Comparison of ENCODE assay signal across 14 cellular contexts in the genomic region with DNA sequence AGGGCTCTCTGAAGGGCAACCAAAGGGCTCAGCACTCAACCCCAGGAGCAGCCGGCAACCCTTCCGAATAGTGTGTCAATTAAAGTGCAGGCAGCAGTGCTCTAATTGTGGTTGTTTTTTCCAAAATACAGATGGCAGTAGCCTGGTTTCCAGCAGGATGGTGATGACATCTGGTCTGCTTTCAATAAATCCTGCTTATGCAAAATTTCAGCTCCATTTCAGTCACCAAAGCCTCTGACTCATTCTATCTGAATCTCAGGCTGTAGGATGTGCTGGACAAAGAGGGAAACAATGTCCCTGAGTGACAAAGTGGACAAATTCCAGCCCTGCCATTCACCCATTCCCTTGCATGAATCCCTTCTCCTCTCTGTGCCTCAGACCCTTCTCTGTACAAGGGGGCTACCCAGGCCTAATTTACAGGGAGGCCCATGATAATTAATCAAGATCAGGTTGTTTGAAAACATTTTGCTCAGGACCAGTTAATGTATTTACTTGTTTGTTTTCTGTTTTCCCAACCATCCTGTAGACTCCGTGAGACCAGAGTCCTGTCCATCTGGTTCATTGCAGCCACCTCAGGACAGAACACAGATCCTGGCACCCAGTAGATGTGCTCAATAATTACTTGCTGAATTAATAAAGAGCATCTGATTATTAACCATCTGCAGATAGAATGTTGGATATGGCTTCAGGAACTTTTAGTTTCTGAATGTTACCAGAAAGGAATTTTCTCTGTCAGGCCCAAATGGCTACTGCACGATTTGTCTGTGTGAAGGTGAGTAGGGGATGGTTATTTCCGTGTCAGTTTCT. TPM values are rescaled to one million over a fixed set of nuclear protein-coding genes. Genes with fewer than 3 reads are reported as not detected.
A peak's percentile ranks its signal among the peaks of the same experiment; 100 is the strongest.
DNase-seq lines count a peak whose midpoint lies in the region; ATAC-seq, FAIRE-seq and TF ChIP-seq lines count a peak whose summit lies in the region.
"Had no signal": no experiment of that assay in that cellular context is flagged by ENCODE, and none has a peak within 500 bp of the region (broad histone marks: within the 10 kb centered on the region; RNA-seq: fewer than 3 reads in every experiment).

No MANE protein-coding gene starts in this region.

- no peaks in the 10 kb centered on the region for H3K9me3 Mint-ChIP-seq in activated CD8-positive, alpha-beta memory T cell treated with anti-CD3 and anti-CD28 coated beads, Interleukin-2, amount 10 ng/mL, durations not matched to agents 7 days and 5 days (ENCODE audit: low read depth)
- no peaks in the 10 kb centered on the region for H3K9me3 Mint-ChIP-seq in activated CD8-positive, alpha-beta T cell treated with anti-CD3 and anti-CD28 coated beads, Interleukin-2, amount 10 ng/mL, durations not matched to agents 7 days and 5 days (ENCODE audit: insufficient read depth)
- H3K9me3 Mint-ChIP-seq: WTC11 had no signal

- H3K27me3 Mint-ChIP-seq in activated CD8-positive, alpha-beta memory T cell treated with anti-CD3 and anti-CD28 coated beads, Interleukin-2, amount 10 ng/mL, durations not matched to agents 7 days and 5 days, result peaks cover 52% of the 10 kb centered on the region
- peaks cover 43% of the 10 kb centered on the region for H3K27me3 Mint-ChIP-seq in activated CD8-positive, alpha-beta T cell treated with anti-CD3 and anti-CD28 coated beads, Interleukin-2, amount 10 ng/mL, durations not matched to agents 7 days and 5 days (ENCODE audit: low read depth)

- FAIRE-seq in urothelium cell line (lab: Jason Lieb, UNC), result no peak
- FAIRE-seq: A204.1 had no signal

- CTCF ChIA-PET in activated CD8-positive, alpha-beta memory T cell treated with anti-CD3 and anti-CD28 coated beads, Interleukin-2, amount 10 ng/mL, durations not matched to agents 7 days and 5 days (lab: Charles Lee), result no interaction called here
- CTCF ChIA-PET in activated CD8-positive, alpha-beta T cell treated with anti-CD3 and anti-CD28 coated beads, Interleukin-2, amount 10 ng/mL, durations not matched to agents 7 days and 5 days (lab: Charles Lee), result no interaction called here

- no peaks in the 10 kb centered on the region for H3K4me1 Mint-ChIP-seq in activated CD8-positive, alpha-beta memory T cell treated with anti-CD3 and anti-CD28 coated beads, Interleukin-2, amount 10 ng/mL, durations not matched to agents 7 days and 5 days
- H3K4me1 Mint-ChIP-seq in activated CD8-positive, alpha-beta T cell treated with anti-CD3 and anti-CD28 coated beads, Interleukin-2, amount 10 ng/mL, durations not matched to agents 7 days and 5 days (ENCODE audit: low read depth), result no peaks in the 10 kb centered on the region
- H3K4me1 Mint-ChIP-seq: nephron, WTC11 had no signal

- no peak overlapping the region for H3K4me3 Mint-ChIP-seq in activated CD8-positive, alpha-beta memory T cell treated with anti-CD3 and anti-CD28 coated beads, Interleukin-2, amount 10 ng/mL, durations not matched to agents 7 days and 5 days
- H3K4me3 Mint-ChIP-seq in activated CD8-positive, alpha-beta T cell treated with anti-CD3 and anti-CD28 coated beads, Interleukin-2, amount 10 ng/mL, durations not matched to agents 7 days and 5 days, result no peak overlapping the region
- H3K4me3 Mint-ChIP-seq: nephron, WTC11 had no signal

- no peak for ATAC-seq in activated CD8-positive, alpha-beta memory T cell treated with anti-CD3 and anti-CD28 coated beads, Interleukin-2, amount 10 ng/mL, durations not matched to agents 7 days and 5 days
- no peak for ATAC-seq in activated CD8-positive, alpha-beta T cell treated with anti-CD3 and anti-CD28 coated beads, Interleukin-2, amount 10 ng/mL, durations not matched to agents 7 days and 5 days
- ATAC-seq: WTC11 had no signal

- peak; percentile 11 for DNase-seq in activated CD8-positive, alpha-beta memory T cell treated with anti-CD3 and anti-CD28 coated beads, Interleukin-2, amount 10 ng/mL, durations not matched to agents 7 days and 5 days
- DNase-seq in activated CD8-positive, alpha-beta memory T cell treated with anti-CD3 and anti-CD28 coated beads, Interleukin-2, amount 50 U/mL, for 4 hours, result no peak
- peak; percentile 37 for DNase-seq in SW480 (ENCODE audit: low spot score)
- DNase-seq in fibroblast of the aortic adventitia (ENCODE audit: low read depth), result peak; percentile 61
- DNase-seq in urothelium cell line (ENCODE audit: low spot score), result peak; percentile 59
- DNase-seq in DMS153 treated with DMSO at 0.1 percent for 48 hours (lab: John Stamatoyannopoulos, UW; ENCODE audit: unreplicated experiment), result no peak
- no peak for DNase-seq in hypothalamus (lab: John Stamatoyannopoulos, UW)
- no peak for DNase-seq in activated CD8-positive, alpha-beta T cell treated with anti-CD3 and anti-CD28 coated beads, Interleukin-2, amount 10 ng/mL, durations not matched to agents 7 days and 5 days
- DNase-seq: activated effector memory CD4-positive, alpha-beta T cell treated with Interleukin-2 at 50 U/mL for 16 hours; NCI-H1417; stomach had no signal

- no peaks in the 10 kb centered on the region for H3K36me3 Mint-ChIP-seq in activated CD8-positive, alpha-beta memory T cell treated with anti-CD3 and anti-CD28 coated beads, Interleukin-2, amount 10 ng/mL, durations not matched to agents 7 days and 5 days
- H3K36me3 Mint-ChIP-seq in activated CD8-positive, alpha-beta T cell treated with anti-CD3 and anti-CD28 coated beads, Interleukin-2, amount 10 ng/mL, durations not matched to agents 7 days and 5 days (ENCODE audit: low read depth), result no peaks in the 10 kb centered on the region
- H3K36me3 Mint-ChIP-seq: WTC11 had no signal

- no peak overlapping the region for H3K27ac Mint-ChIP-seq in activated CD8-positive, alpha-beta memory T cell treated with anti-CD3 and anti-CD28 coated beads, Interleukin-2, amount 10 ng/mL, durations not matched to agents 7 days and 5 days
- H3K27ac Mint-ChIP-seq in activated CD8-positive, alpha-beta T cell treated with anti-CD3 and anti-CD28 coated beads, Interleukin-2, amount 10 ng/mL, durations not matched to agents 7 days and 5 days, result no peak overlapping the region
- H3K27ac Mint-ChIP-seq: nephron, WTC11 had no signal

- no peak for TF ChIP-seq CTCF in fibroblast of the aortic adventitia (IDR thresholded peaks at IDR 0.05; ENCODE audit: insufficient read depth, low read length)

- POLR2A ChIA-PET in activated CD8-positive, alpha-beta T cell treated with anti-CD3 and anti-CD28 coated beads, Interleukin-2, amount 10 ng/mL, durations not matched to agents 7 days and 5 days (lab: Charles Lee), result no interaction called here

- no peak overlapping the region for H3K4me3 ChIP-seq in fibroblast of the aortic adventitia (ENCODE audit: low read depth, low read length)
- H3K4me3 ChIP-seq: stomach had no signal

RNA-seq across cellular contexts. Expression of a gene that starts 27.1 kb away (rescaled TPM):
- not detected for total RNA-seq in activated CD8-positive, alpha-beta memory T cell treated with anti-CD3 and anti-CD28 coated beads, Interleukin-2, amount 10 ng/mL, durations not matched to agents 7 days and 5 days
- not detected in 2 replicates for total RNA-seq in fibroblast of the aortic adventitia (ENCODE audit: low replicate concordance)
- total RNA-seq in activated CD8-positive, alpha-beta T cell treated with anti-CD3 and anti-CD28 coated beads, Interleukin-2, amount 10 ng/mL, durations not matched to agents 7 days and 5 days, result not detected
- total RNA-seq: WTC11 had no signal

Comparison
In these comparisons a context has a peak if more than half of its experiments do, and no peak if none do; other contexts are left out.
1. DNase-seq: peak in activated CD8-positive, alpha-beta memory T cell treated with anti-CD3 and anti-CD28 coated beads, Interleukin-2, amount 10 ng/mL, durations not matched to agents 7 days and 5 days (single experiment), SW480 (single experiment), fibroblast of the aortic adventitia (single experiment) and urothelium cell line (single experiment); none in activated CD8-positive, alpha-beta memory T cell treated with anti-CD3 and anti-CD28 coated beads, Interleukin-2, amount 50 U/mL, for 4 hours (single experiment), DMS153 treated with DMSO at 0.1 percent for 48 hours (single experiment), hypothalamus (0 of 51) and activated CD8-positive, alpha-beta T cell treated with anti-CD3 and anti-CD28 coated beads, Interleukin-2, amount 10 ng/mL, durations not matched to agents 7 days and 5 days (single experiment).